Comparison of ENCODE assay signal across 1 cellular context in genomic region chr20:50335105-50335504, GRCh38.
TF ChIP-seq lines count a peak whose summit lies in the region.

No MANE protein-coding gene starts in this region.

TF ChIP-seq in HepG2, 621 proteins besides CTCF, POLR2A, EP300 and RAD21 (continued from another document and continues in another):
- TF ChIP-seq ETS1 (CRISPR knock-in tag; IDR thresholded peaks at IDR 0.05) (no peak), YY1 (IDR thresholded peaks at IDR 0.05; ENCODE audit: insufficient read depth, insufficient replicate concordance, low read depth, low read length) (no peak), GMEB1 (CRISPR knock-in tag; IDR thresholded peaks at IDR 0.05; ENCODE audit: borderline replicate concordance) (peak; percentile 43; the same call in 1 of the 2 replicates), UBTF (CRISPR knock-in tag; IDR thresholded peaks at IDR 0.05) (no peak), HOXA3 (CRISPR knock-in tag; IDR thresholded peaks at IDR 0.05) (peak; percentile 50), SPEN (CRISPR knock-in tag; IDR thresholded peaks at IDR 0.05; ENCODE audit: low read depth) (no peak), ZFY (CRISPR knock-in tag; IDR thresholded peaks at IDR 0.05) (peak; percentile 32; the same call in 1 of the 2 replicates), ZNF724P (CRISPR knock-in tag; IDR thresholded peaks at IDR 0.05; ENCODE audit: borderline replicate concordance) (no peak), HNF1B (CRISPR knock-in tag; IDR thresholded peaks at IDR 0.05) (peak; percentile 36; the same call in 1 of the 2 replicates), NFRKB (IDR thresholded peaks at IDR 0.05) (no peak), SMARCC2 (IDR thresholded peaks at IDR 0.05) (no peak), POLR2G (IDR thresholded peaks at IDR 0.05; ENCODE audit: low read depth, low read length) (no peak), XBP1 (CRISPR knock-in tag; IDR thresholded peaks at IDR 0.05) (no peak), MED13 (CRISPR knock-in tag; IDR thresholded peaks at IDR 0.05) (no peak), PRMT3 (CRISPR knock-in tag; IDR thresholded peaks at IDR 0.05; ENCODE audit: borderline replicate concordance, low read depth) (no peak), HNRNPUL1 (IDR thresholded peaks at IDR 0.05; ENCODE audit: low read depth, low read length) (no peak), ZBTB10 (CRISPR knock-in tag; IDR thresholded peaks at IDR 0.05; ENCODE audit: borderline replicate concordance) (no peak), RAD51 (IDR thresholded peaks at IDR 0.05; ENCODE audit: borderline replicate concordance) (peak; percentile 45; the same call in 1 of the 2 replicates), POGZ (CRISPR knock-in tag; IDR thresholded peaks at IDR 0.05) (no peak), TRIM24 (CRISPR knock-in tag; IDR thresholded peaks at IDR 0.05) (no peak), TOPORS (CRISPR knock-in tag; IDR thresholded peaks at IDR 0.05) (no peak), RFX3 (CRISPR knock-in tag; IDR thresholded peaks at IDR 0.05) (no peak), SP5 (CRISPR knock-in tag; IDR thresholded peaks at IDR 0.05; ENCODE audit: borderline replicate concordance, low read depth) (peak; percentile 37; the same call in 1 of the 2 replicates), MAF1 (CRISPR knock-in tag; IDR thresholded peaks at IDR 0.05; ENCODE audit: borderline replicate concordance) (no peak), TFAP4 (IDR thresholded peaks at IDR 0.05; ENCODE audit: borderline replicate concordance, low read depth) (peak; percentile 61; the same call in 1 of the 2 replicates), ARNTL (CRISPR knock-in tag; IDR thresholded peaks at IDR 0.05) (no peak), TAF15 (IDR thresholded peaks at IDR 0.05; ENCODE audit: low read depth, low read length, poor library complexity, severe bottlenecking) (no peak), ATF3 (CRISPR knock-in tag; IDR thresholded peaks at IDR 0.05) (no peak), CBX2 (IDR thresholded peaks at IDR 0.05; ENCODE audit: low read depth, low read length) (no peak), CBX2 (CRISPR knock-in tag; IDR thresholded peaks at IDR 0.05; ENCODE audit: low read depth) (no peak), ZNF616 (CRISPR knock-in tag; IDR thresholded peaks at IDR 0.05; ENCODE audit: low read depth) (no peak), ZSCAN20 (CRISPR knock-in tag; IDR thresholded peaks at IDR 0.05; ENCODE audit: borderline replicate concordance) (no peak), ARNT2 (CRISPR knock-in tag; IDR thresholded peaks at IDR 0.05; ENCODE audit: low read depth) (no peak), ZNF737 (CRISPR knock-in tag; IDR thresholded peaks at IDR 0.05; ENCODE audit: borderline replicate concordance) (no peak), KLF6 (CRISPR knock-in tag; IDR thresholded peaks at IDR 0.05) (0 out of 2 replicates have a peak, but pooled peaks have one; percentile 40), ZSCAN29 (CRISPR knock-in tag; conservative IDR thresholded peaks at IDR 0.05) (no peak), TFE3 (CRISPR knock-in tag; IDR thresholded peaks at IDR 0.05) (0 out of 2 replicates have a peak, but pooled peaks have one; percentile 38), ZNF605 (CRISPR knock-in tag; IDR thresholded peaks at IDR 0.05) (no peak), TGIF2 (CRISPR knock-in tag; IDR thresholded peaks at IDR 0.05) (0 out of 2 replicates have a peak, but pooled peaks have one; percentile 26), ZNF563 (CRISPR knock-in tag; IDR thresholded peaks at IDR 0.05) (no peak), TSC22D2 (CRISPR knock-in tag; IDR thresholded peaks at IDR 0.05; ENCODE audit: borderline replicate concordance) (no peak), CAMTA2 (CRISPR knock-in tag; IDR thresholded peaks at IDR 0.05; ENCODE audit: borderline replicate concordance) (no peak), ZNF512B (CRISPR knock-in tag; IDR thresholded peaks at IDR 0.05; ENCODE audit: borderline replicate concordance) (no peak), ZBTB2 (CRISPR knock-in tag; IDR thresholded peaks at IDR 0.05; ENCODE audit: low read depth) (no peak), NFKBIZ (CRISPR knock-in tag; IDR thresholded peaks at IDR 0.05) (no peak), NR2F6 (IDR thresholded peaks at IDR 0.05) (no peak), NR2F6 (CRISPR knock-in tag; IDR thresholded peaks at IDR 0.05) (0 out of 2 replicates have a peak, but pooled peaks have one; percentile 8), ISL2 (CRISPR knock-in tag; IDR thresholded peaks at IDR 0.05) (0 out of 2 replicates have a peak, but pooled peaks have one; percentile 40), RARA (CRISPR knock-in tag; IDR thresholded peaks at IDR 0.05) (no peak), ESRRA (CRISPR knock-in tag; IDR thresholded peaks at IDR 0.05; ENCODE audit: low read depth) (no peak), ZNF670 (CRISPR knock-in tag; IDR thresholded peaks at IDR 0.05; ENCODE audit: borderline replicate concordance) (no peak), SOX13 (IDR thresholded peaks at IDR 0.05) (no peak), SOX13 (CRISPR knock-in tag; conservative IDR thresholded peaks at IDR 0.05 in 1 of 2, IDR thresholded peaks at IDR 0.05 in 1 of 2) (peak in 1 of 2 experiments; percentile 8; a peak in 1 of 4 replicates), ZSCAN22 (CRISPR knock-in tag; IDR thresholded peaks at IDR 0.05) (no peak)
